In genomic region chr9:108001219-108001618, GRCh38 we compare ENCODE assay signal across 23 cellular contexts.
DNase-seq lines count a peak whose midpoint lies in the region; ATAC-seq, FAIRE-seq and TF ChIP-seq lines count a peak whose summit lies in the region.
"Had no signal": no experiment of that assay in that cellular context is flagged by ENCODE, and none has a peak within 500 bp of the region (broad histone marks: within the 10 kb centered on the region; RNA-seq: fewer than 3 reads in every experiment).

No MANE protein-coding gene starts in this region.

- no peaks in the 10 kb centered on the region for H3K9me3 ChIP-seq in kidney (ENCODE audit: control insufficient read depth in 1 of 2, low read length in 2 of 2)
- H3K9me3 ChIP-seq: SK-N-SH had no signal

- no peak overlapping the region for H3K27ac ChIP-seq in kidney (ENCODE audit: low read depth in 2 of 2, low read length in 2 of 2)
- H3K27ac ChIP-seq: C4-2B, GM23248, KMS-11 had no signal

- H3K4me1 ChIP-seq in kidney (ENCODE audit: control insufficient read depth in 1 of 2, insufficient read depth in 1 of 2, low read depth in 1 of 2, low read length in 2 of 2) = no peaks in the 10 kb centered on the region

- DNase-seq in M059J (ENCODE audit: low read depth) (peak; percentile 20), dermis blood vessel endothelial cell (peak; percentile 11), islet precursor cell (peak; percentile 56), renal cortical epithelial cell (ENCODE audit: low read depth) (peak; percentile 78), GF-D8 (lab: John Stamatoyannopoulos, UW) (no peak), kidney (no peak), left ventricle myocardium superior (no peak)
- DNase-seq: CD8-positive, alpha-beta T cell; DMS 273 treated with DMSO at 0.1 percent for 48 hours; DND-41; GM23248; H9; HFFc6; NCI-H1092; NCI-H1436; NCI-H187; NCI-H2171 treated with DMSO at 0.1 percent for 48 hours; NCI-H524 treated with DMSO at 0.1 percent for 48 hours; NCI-H774; SK-N-SH had no signal

- H3K36me3 ChIP-seq in kidney (ENCODE audit: control insufficient read depth in 1 of 2, insufficient read depth in 2 of 2, low read length in 2 of 2) = no peaks in the 10 kb centered on the region

- H3K4me3 ChIP-seq in kidney (ENCODE audit: low read length in 2 of 2) = no peak overlapping the region
- H3K4me3 ChIP-seq: GM23248 had no signal

- intact Hi-C loops in kidney (cut with DNase I) (no loop called here), left ventricle myocardium superior (cut with micrococcal nuclease) (no loop called here)

- ATAC-seq in HG03342 (IDR thresholded peaks at IDR 0.05; ENCODE audit: unreplicated experiment) (no peak), left ventricle myocardium superior (no peak)
- ATAC-seq: CD8-positive, alpha-beta T cell had no signal

- no peak for FAIRE-seq in kidney (lab: Jason Lieb, UNC)

- no peak for TF ChIP-seq CTCF in kidney (IDR thresholded peaks at IDR 0.05; ENCODE audit: borderline replicate concordance, extremely low read depth, insufficient read depth)

- H3K9ac ChIP-seq in kidney (ENCODE audit: low read length in 2 of 2) = no peak overlapping the region
- H3K9ac ChIP-seq: GM23248, KMS-11, SK-N-SH had no signal

Comparison
In these comparisons a context has a peak if more than half of its experiments do, and no peak if none do; other contexts are left out.
1. DNase-seq: peak in M059J (single experiment), dermis blood vessel endothelial cell (single experiment), islet precursor cell (single experiment) and renal cortical epithelial cell (single experiment); none in GF-D8 (single experiment), kidney (single experiment) and left ventricle myocardium superior (single experiment).